ENCODE assay signal across 1 cellular context in genomic region chr11:118295834-118296454, GRCh38.
TF ChIP-seq lines count a peak whose summit lies in the region.

No MANE protein-coding gene starts in this region.

TF ChIP-seq in WTC11, 78 proteins besides CTCF, POLR2A, EP300 and RAD21:
- no peak for TF ChIP-seq ATF1 (CRISPR knock-in tag; IDR thresholded peaks at IDR 0.05)
- TF ChIP-seq ETV6 (CRISPR knock-in tag; IDR thresholded peaks at IDR 0.05), result no peak
- TF ChIP-seq ZBTB21 (CRISPR knock-in tag; IDR thresholded peaks at IDR 0.05; ENCODE audit: borderline replicate concordance), result no peak
- TF ChIP-seq ZNF219 (CRISPR knock-in tag; IDR thresholded peaks at IDR 0.05; ENCODE audit: borderline replicate concordance), result no peak
- TF ChIP-seq, protein P1, sequence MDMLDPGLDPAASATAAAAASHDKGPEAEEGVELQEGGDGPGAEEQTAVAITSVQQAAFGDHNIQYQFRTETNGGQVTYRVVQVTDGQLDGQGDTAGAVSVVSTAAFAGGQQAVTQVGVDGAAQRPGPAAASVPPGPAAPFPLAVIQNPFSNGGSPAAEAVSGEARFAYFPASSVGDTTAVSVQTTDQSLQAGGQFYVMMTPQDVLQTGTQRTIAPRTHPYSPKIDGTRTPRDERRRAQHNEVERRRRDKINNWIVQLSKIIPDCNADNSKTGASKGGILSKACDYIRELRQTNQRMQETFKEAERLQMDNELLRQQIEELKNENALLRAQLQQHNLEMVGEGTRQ (CRISPR knock-in tag; IDR thresholded peaks at IDR 0.05), result no peak
- no peak for TF ChIP-seq TP53 (CRISPR knock-in tag; IDR thresholded peaks at IDR 0.05)
TF ChIP-seq in WTC11: peak in this region for 0.
